Comparison of ENCODE assay signal across 24 cellular contexts in genomic region chr1:180311011-180311730, GRCh38.
A peak's percentile ranks its signal among the peaks of the same experiment; 100 is the strongest.
DNase-seq lines count a peak whose midpoint lies in the region; ATAC-seq, FAIRE-seq and TF ChIP-seq lines count a peak whose summit lies in the region.
"Had no signal": no experiment of that assay in that cellular context is flagged by ENCODE, and none has a peak within 500 bp of the region (broad histone marks: within the 10 kb centered on the region; RNA-seq: fewer than 3 reads in every experiment).

No MANE protein-coding gene starts in this region.

- FAIRE-seq in astrocyte (lab: Jason Lieb, UNC), result no peak
- FAIRE-seq: GM12878, pancreas had no signal

- CTCF ChIA-PET in CD8-positive, alpha-beta memory T cell (lab: Charles Lee), result no interaction called here

- no peaks in the 10 kb centered on the region for H3K27me3 Mint-ChIP-seq in astrocyte (ENCODE audit: low read depth, unreplicated experiment)
- H3K27me3 Mint-ChIP-seq in CD8-positive, alpha-beta memory T cell, result no peaks in the 10 kb centered on the region
- H3K27me3 Mint-ChIP-seq: activated B cell treated with CpG ODN at 0.5 μM for 24 hours; activated naive CD8-positive, alpha-beta T cell treated with anti-CD3 and anti-CD28 coated beads, Interleukin-2, amount 10 ng/mL, durations not matched to agents 7 days and 5 days; B cell; IgD-negative memory B cell; naive B cell; T-helper 17 cell had no signal

- ATAC-seq in left colon, result peak; percentile 89
- ATAC-seq: activated T-cell treated with anti-CD3 and anti-CD28 coated beads, Interleukin-2, amount 50 U/mL, for 72 hours; GM12878; pancreas; T-helper 17 cell had no signal

- peak overlapping the region; percentile 47 for H3K27ac Mint-ChIP-seq in astrocyte (ENCODE audit: unreplicated experiment)
- H3K27ac Mint-ChIP-seq in CD8-positive, alpha-beta memory T cell, result peak overlapping the region in 1 of 8 donors; percentile 41
- H3K27ac Mint-ChIP-seq: activated B cell treated with CpG ODN at 0.5 μM for 24 hours; activated naive CD8-positive, alpha-beta T cell treated with anti-CD3 and anti-CD28 coated beads, Interleukin-2, amount 10 ng/mL, durations not matched to agents 7 days and 5 days; activated T-cell treated with anti-CD3 and anti-CD28 coated beads, Interleukin-2, amount 50 U/mL, for 72 hours; B cell; IgD-negative memory B cell; naive B cell; T-helper 17 cell had no signal

- no peak overlapping the region for H3K27ac ChIP-seq in astrocyte (ENCODE audit: low read depth, low read length)
- H3K27ac ChIP-seq in CD8-positive, alpha-beta memory T cell (ENCODE audit: low read depth, low read length), result no peak overlapping the region
- H3K27ac ChIP-seq: dorsolateral prefrontal cortex, pancreas, uterus had no signal

- intact Hi-C loops in left colon (cut with DNase I, micrococcal nuclease), result no loop called here

- peak overlapping the region; percentile 45 for H3K4me2 ChIP-seq in astrocyte (ENCODE audit: low read length)

- peaks cover 10% of the 10 kb centered on the region for H3K4me1 ChIP-seq in astrocyte (ENCODE audit: insufficient read depth, low read length)
- H3K4me1 ChIP-seq in CD8-positive, alpha-beta memory T cell (ENCODE audit: insufficient read depth, low read length), result no peaks in the 10 kb centered on the region
- H3K4me1 ChIP-seq: pancreas, uterus had no signal

- no peak overlapping the region for H3K4me3 Mint-ChIP-seq in astrocyte (ENCODE audit: unreplicated experiment)
- H3K4me3 Mint-ChIP-seq in CD8-positive, alpha-beta memory T cell, result no peak overlapping the region
- H3K4me3 Mint-ChIP-seq: activated B cell treated with CpG ODN at 0.5 μM for 24 hours; activated naive CD8-positive, alpha-beta T cell treated with anti-CD3 and anti-CD28 coated beads, Interleukin-2, amount 10 ng/mL, durations not matched to agents 7 days and 5 days; activated T-cell treated with anti-CD3 and anti-CD28 coated beads, Interleukin-2, amount 50 U/mL, for 72 hours; B cell; IgD-negative memory B cell; naive B cell; T-helper 17 cell had no signal

- DNase-seq in AG10803 (ENCODE audit: low read depth), result peak; percentile 20
- DNase-seq in HT1080 (ENCODE audit: low read depth), result peak; percentile 74
- DNase-seq in astrocyte (ENCODE audit: low read depth), result peak; percentile 46
- DNase-seq in left colon, result no peak
- no peak for DNase-seq in activated CD4-positive, CD25-positive, alpha-beta regulatory T cell (lab: John Stamatoyannopoulos, UW)
- no peak for DNase-seq in CD8-positive, alpha-beta memory T cell
- DNase-seq in NCI-H510A (lab: John Stamatoyannopoulos, UW), result no peak
- DNase-seq in T-helper 2 cell, result no peak
- DNase-seq: activated B cell treated with CpG ODN at 0.5 μM for 24 hours; activated naive CD8-positive, alpha-beta T cell treated with anti-CD3 and anti-CD28 coated beads, Interleukin-2, amount 10 ng/mL, durations not matched to agents 7 days and 5 days; activated T-cell treated with anti-CD3 and anti-CD28 coated beads, Interleukin-2, amount 50 U/mL, for 72 hours; dorsolateral prefrontal cortex; GF-D8; naive B cell; NCI-H187; NCI-H446; pancreas; SHP77; stimulated activated CD4-positive, alpha-beta T cell treated with anti-CD3 and anti-CD28 coated beads, Interleukin-4, amount 100 ng/mL, for 1 hour; T-helper 17 cell; uterus had no signal

- H3K4me3 ChIP-seq in AG10803 (ENCODE audit: low read length) (no peak overlapping the region), astrocyte (ENCODE audit: insufficient read depth, low read depth, low read length) (no peak overlapping the region)
- H3K4me3 ChIP-seq in CD8-positive, alpha-beta memory T cell (ENCODE audit: low read length), result no peak overlapping the region
- H3K4me3 ChIP-seq: dorsolateral prefrontal cortex, GM12878, pancreas, uterus had no signal

- H2AFZ ChIP-seq in astrocyte (ENCODE audit: low read depth, low read length), result no peak overlapping the region

- H3K4me1 Mint-ChIP-seq in astrocyte (ENCODE audit: low read depth, unreplicated experiment), result peaks cover 34% of the 10 kb centered on the region
- H3K4me1 Mint-ChIP-seq in CD8-positive, alpha-beta memory T cell, result no peaks in the 10 kb centered on the region
- H3K4me1 Mint-ChIP-seq: activated B cell treated with CpG ODN at 0.5 μM for 24 hours; activated naive CD8-positive, alpha-beta T cell treated with anti-CD3 and anti-CD28 coated beads, Interleukin-2, amount 10 ng/mL, durations not matched to agents 7 days and 5 days; B cell; IgD-negative memory B cell; T-helper 17 cell had no signal

- H3K9ac ChIP-seq in astrocyte (ENCODE audit: low read length), result no peak overlapping the region

- no peak for TF ChIP-seq CTCF in AG10803 (conservative IDR thresholded peaks at IDR 0.05; ENCODE audit: low read length)
- TF ChIP-seq CTCF in astrocyte (IDR thresholded peaks at IDR 0.05; ENCODE audit: insufficient read depth, low read depth, low read length), result no peak

- H3K36me3 Mint-ChIP-seq in astrocyte (ENCODE audit: low read depth, unreplicated experiment), result peaks cover 2% of the 10 kb centered on the region
- H3K36me3 Mint-ChIP-seq in CD8-positive, alpha-beta memory T cell, result peaks cover 17 to 50% (median 42%) of the 10 kb centered on the region in 3 donors

- POLR2A ChIA-PET in CD8-positive, alpha-beta memory T cell (lab: Charles Lee), result no interaction called here

- no peaks in the 10 kb centered on the region for H3K9me3 Mint-ChIP-seq in astrocyte (ENCODE audit: unreplicated experiment)
- peaks cover 3 to 14% (median 9%) of the 10 kb centered on the region in 5 donors for H3K9me3 Mint-ChIP-seq in CD8-positive, alpha-beta memory T cell

- no peaks in the 10 kb centered on the region for H3K27me3 ChIP-seq in astrocyte (ENCODE audit: insufficient read depth, low read length)
- no peaks in the 10 kb centered on the region for H3K27me3 ChIP-seq in CD8-positive, alpha-beta memory T cell (ENCODE audit: insufficient read depth, low read length, poor library complexity, severe bottlenecking)
- H3K27me3 ChIP-seq: dorsolateral prefrontal cortex, pancreas, uterus had no signal

- peaks cover 4% of the 10 kb centered on the region for H4K20me1 ChIP-seq in astrocyte (ENCODE audit: insufficient read depth, low read length)

- no peaks in the 10 kb centered on the region for H3K36me3 ChIP-seq in astrocyte (ENCODE audit: insufficient read depth, low read length)
- H3K36me3 ChIP-seq in CD8-positive, alpha-beta memory T cell (ENCODE audit: insufficient read depth, low read length), result no peaks in the 10 kb centered on the region
- H3K36me3 ChIP-seq: uterus had no signal

- H3K9me3 ChIP-seq in astrocyte (ENCODE audit: insufficient read depth, low read depth, low read length), result no peaks in the 10 kb centered on the region
- H3K9me3 ChIP-seq in CD8-positive, alpha-beta memory T cell (ENCODE audit: low read length), result no peaks in the 10 kb centered on the region
- H3K9me3 ChIP-seq: pancreas, uterus had no signal

- H3K79me2 ChIP-seq in astrocyte (ENCODE audit: insufficient read depth, low read length), result no peaks in the 10 kb centered on the region

Comparison
In these comparisons a context has a peak if more than half of its experiments do, and no peak if none do; other contexts are left out.
1. DNase-seq: peak in AG10803 (single experiment), HT1080 (single experiment) and astrocyte (single experiment); none in left colon (0 of 2), activated CD4-positive, CD25-positive, alpha-beta regulatory T cell (0 of 4), CD8-positive, alpha-beta memory T cell (0 of 5), NCI-H510A (single experiment) and T-helper 2 cell (0 of 5).